Comparison of ENCODE assay signal across 8 cellular contexts in the genomic region with DNA sequence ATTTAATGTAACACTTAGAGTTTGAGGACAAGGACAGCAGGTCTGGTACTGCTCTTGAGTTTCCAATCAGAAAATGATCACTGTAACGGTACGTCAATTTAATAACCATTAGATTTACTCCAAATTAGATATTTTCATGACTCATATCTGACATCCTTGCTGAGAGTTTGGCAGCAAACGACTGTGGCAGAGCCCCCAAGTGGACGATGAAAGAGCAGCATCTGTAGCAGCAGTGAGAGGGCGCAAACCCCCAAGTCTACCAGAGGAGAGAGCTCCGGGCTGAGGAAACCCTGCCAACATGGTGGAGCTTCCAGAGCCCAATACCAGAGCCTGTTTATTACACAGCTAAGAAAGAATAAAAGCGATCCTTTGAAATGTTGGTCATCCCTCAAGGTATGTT.
DNase-seq lines count a peak whose midpoint lies in the region; ATAC-seq lines count a peak whose summit lies in the region.

No MANE protein-coding gene starts in this region.

- DNase-seq in EH (ENCODE audit: low read depth) (peak; percentile 62), NCI-H69 (lab: John Stamatoyannopoulos, UW) (peak; percentile 90), astrocyte of the hippocampus (ENCODE audit: low read depth, low spot score) (peak; percentile 80), iris pigment epithelial cell (ENCODE audit: low read depth) (peak; percentile 77)
- peak; percentile 4 to 15 for DNase-seq in stimulated activated naive CD8-positive, alpha-beta T cell treated with anti-CD3 and anti-CD28 coated beads, Interleukin-15, amount 100 ng/mL, for 72 hours
- DNase-seq in activated CD4-positive, CD25-positive, alpha-beta regulatory T cell (lab: John Stamatoyannopoulos, UW): no peak

- no peak overlapping the region for H3K27ac Mint-ChIP-seq in stimulated activated naive CD8-positive, alpha-beta T cell treated with anti-CD3 and anti-CD28 coated beads, Interleukin-15, amount 100 ng/mL, for 72 hours

- H3K4me1 Mint-ChIP-seq in stimulated activated naive CD8-positive, alpha-beta T cell treated with anti-CD3 and anti-CD28 coated beads, Interleukin-15, amount 100 ng/mL, for 72 hours: no peaks in the 10 kb centered on the region

- H3K27me3 Mint-ChIP-seq in stimulated activated naive CD8-positive, alpha-beta T cell treated with anti-CD3 and anti-CD28 coated beads, Interleukin-15, amount 100 ng/mL, for 72 hours: peaks cover 27% of the 10 kb centered on the region

- ATAC-seq in GM19351 (IDR thresholded peaks at IDR 0.05; ENCODE audit: unreplicated experiment) (peak; percentile 100), HG03135 (IDR thresholded peaks at IDR 0.05; ENCODE audit: unreplicated experiment) (peak; percentile 99)
- peak; percentile 67 for ATAC-seq in stimulated activated naive CD8-positive, alpha-beta T cell treated with anti-CD3 and anti-CD28 coated beads, Interleukin-15, amount 100 ng/mL, for 72 hours

- no peaks in the 10 kb centered on the region for H3K9me3 Mint-ChIP-seq in stimulated activated naive CD8-positive, alpha-beta T cell treated with anti-CD3 and anti-CD28 coated beads, Interleukin-15, amount 100 ng/mL, for 72 hours

- H3K4me3 Mint-ChIP-seq in stimulated activated naive CD8-positive, alpha-beta T cell treated with anti-CD3 and anti-CD28 coated beads, Interleukin-15, amount 100 ng/mL, for 72 hours: no peak overlapping the region

Comparison
In these comparisons a context has a peak if more than half of its experiments do, and no peak if none do; other contexts are left out.
1. DNase-seq: peak in EH (single experiment), NCI-H69 (single experiment), astrocyte of the hippocampus (single experiment), iris pigment epithelial cell (single experiment) and stimulated activated naive CD8-positive, alpha-beta T cell treated with anti-CD3 and anti-CD28 coated beads, Interleukin-15, amount 100 ng/mL, for 72 hours (2 of 2); none in activated CD4-positive, CD25-positive, alpha-beta regulatory T cell (0 of 4).
2. Peak in every context shown above with its lines, with median percentiles within 50 percentile points of each other: ATAC-seq.